In the genomic region with DNA sequence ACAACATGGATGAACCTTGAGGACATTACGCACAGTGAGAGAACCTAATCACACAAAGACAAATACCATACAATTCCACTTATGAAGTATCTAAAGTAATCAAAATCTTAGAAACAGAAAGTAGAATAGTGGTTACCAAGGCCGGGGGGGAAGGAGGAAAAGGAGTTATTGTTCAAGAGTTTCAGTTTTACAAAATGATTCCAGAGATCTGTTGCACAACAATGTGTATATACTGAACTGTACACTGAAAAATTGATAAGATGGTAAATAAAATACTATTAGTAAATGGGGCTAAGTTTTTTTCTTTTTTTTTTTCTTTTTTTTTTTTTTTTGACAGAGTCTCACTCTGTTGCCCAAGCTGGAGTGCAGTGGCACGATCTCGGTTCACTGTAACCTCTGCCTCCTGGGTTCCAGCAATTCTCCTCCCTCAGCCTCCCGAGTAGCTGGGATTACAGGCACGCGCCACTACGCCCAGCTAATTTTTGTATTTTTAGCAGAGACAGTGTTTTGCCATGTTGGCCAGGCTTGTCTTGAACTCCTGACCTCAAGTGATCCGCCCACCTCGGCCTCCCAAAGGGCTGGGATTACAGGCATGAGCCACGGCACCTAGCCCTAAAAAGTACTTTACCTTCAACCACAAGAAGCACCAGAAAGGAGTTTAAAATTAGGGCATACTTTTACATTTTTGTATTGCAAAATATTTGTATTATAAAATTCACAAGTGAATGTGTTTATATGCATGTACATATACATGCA, we compare ENCODE assay signal across 8 cellular contexts. TPM values are rescaled to one million over a fixed set of nuclear protein-coding genes. Genes with fewer than 3 reads are reported as not detected.
DNase-seq lines count a peak whose midpoint lies in the region; ATAC-seq and TF ChIP-seq lines count a peak whose summit lies in the region.
"Not testable (repeated sequence)": the region's sequence is repeated elsewhere in the genome, so short reads cannot be mapped to it uniquely, and the experiment has no call there.

No MANE protein-coding gene starts in this region.

- H3K27ac Mint-ChIP-seq in T-helper 17 cell: peak overlapping the region; percentile 67
- H3K27ac Mint-ChIP-seq in activated T-helper 2 cell treated with anti-CD3 and anti-CD28 coated beads, Interferon-gamma antibody, Interleukin-2, Interleukin-4, amounts not matched to agents 10 μg/mL and 5 μg/mL and 100 μg/mL, durations not matched to agents 14 hours and 24 hours and 36 hours: peak overlapping the region; percentile 63
- H3K27ac Mint-ChIP-seq in dendritic cell treated with granulocyte-macrophage colony-stimulating factor and Interleukin-4, amounts not matched to agents 40 ng/mL and 50 ng/mL, for 4 days: peak overlapping the region; percentile 92
- peak overlapping the region; percentile 33 for H3K27ac Mint-ChIP-seq in stimulated activated naive B cell treated with anti-CD40 and anti-IgM and Interleukin-4, amounts not matched to agents 10 μg/mL and 1 μg/mL and 100 μg/mL, for 72 hours

- intact Hi-C loops in activated T-helper 2 cell treated with anti-CD3 and anti-CD28 coated beads, Interferon-gamma antibody, Interleukin-2, Interleukin-4, amounts not matched to agents 10 μg/mL and 5 μg/mL and 100 μg/mL, durations not matched to agents 14 hours and 24 hours and 36 hours (cut with micrococcal nuclease): not testable (repeated sequence)
- intact Hi-C loops in dendritic cell treated with granulocyte-macrophage colony-stimulating factor and Interleukin-4, amounts not matched to agents 40 ng/mL and 50 ng/mL, for 4 days (cut with micrococcal nuclease): loop anchor here (5.0 kb wide), 1 partner anchor 33 kb away; a partner anchor contains a TSS

- H3K4me1 ChIP-seq in BLaER1: peaks cover 24% of the 10 kb centered on the region

- DNase-seq in GM20000 (ENCODE audit: low spot score) (peak; percentile 25), NB4 (ENCODE audit: low read depth) (peak; percentile 63), medulla oblongata (ENCODE audit: extremely low spot score) (peak; percentile 12)
- not testable (repeated sequence) for DNase-seq in T-helper 17 cell; activated T-helper 2 cell treated with anti-CD3 and anti-CD28 coated beads, Interferon-gamma antibody, Interleukin-2, Interleukin-4, amounts not matched to agents 10 μg/mL and 5 μg/mL and 100 μg/mL, durations not matched to agents 14 hours and 24 hours and 36 hours (ENCODE audit: low spot score); stimulated activated naive B cell treated with anti-CD40 and anti-IgM and Interleukin-4, amounts not matched to agents 10 μg/mL and 1 μg/mL and 100 μg/mL, for 72 hours

- not testable (repeated sequence) for TF ChIP-seq CTCF in GM20000 (IDR thresholded peaks at IDR 0.05; ENCODE audit: extremely low read depth, missing control alignments); NB4 (IDR thresholded peaks at IDR 0.05; ENCODE audit: low read depth, low read length)

- H3K4me3 Mint-ChIP-seq in T-helper 17 cell: peak overlapping the region; percentile 82
- not testable (repeated sequence) for H3K4me3 Mint-ChIP-seq in activated T-helper 2 cell treated with anti-CD3 and anti-CD28 coated beads, Interferon-gamma antibody, Interleukin-2, Interleukin-4, amounts not matched to agents 10 μg/mL and 5 μg/mL and 100 μg/mL, durations not matched to agents 14 hours and 24 hours and 36 hours (ENCODE audit: low read depth); stimulated activated naive B cell treated with anti-CD40 and anti-IgM and Interleukin-4, amounts not matched to agents 10 μg/mL and 1 μg/mL and 100 μg/mL, for 72 hours
- H3K4me3 Mint-ChIP-seq in dendritic cell treated with granulocyte-macrophage colony-stimulating factor and Interleukin-4, amounts not matched to agents 40 ng/mL and 50 ng/mL, for 4 days: peak overlapping the region; percentile 52

- not testable (repeated sequence) for H3K36me3 Mint-ChIP-seq in T-helper 17 cell (ENCODE audit: low read depth); activated T-helper 2 cell treated with anti-CD3 and anti-CD28 coated beads, Interferon-gamma antibody, Interleukin-2, Interleukin-4, amounts not matched to agents 10 μg/mL and 5 μg/mL and 100 μg/mL, durations not matched to agents 14 hours and 24 hours and 36 hours (ENCODE audit: low read depth); stimulated activated naive B cell treated with anti-CD40 and anti-IgM and Interleukin-4, amounts not matched to agents 10 μg/mL and 1 μg/mL and 100 μg/mL, for 72 hours
- peaks cover 16% of the 10 kb centered on the region for H3K36me3 Mint-ChIP-seq in dendritic cell treated with granulocyte-macrophage colony-stimulating factor and Interleukin-4, amounts not matched to agents 40 ng/mL and 50 ng/mL, for 4 days (ENCODE audit: low read depth)

- not testable (repeated sequence) for H4K20me1 ChIP-seq in BLaER1

- ATAC-seq in T-helper 17 cell; stimulated activated naive B cell treated with anti-CD40 and anti-IgM and Interleukin-4, amounts not matched to agents 10 μg/mL and 1 μg/mL and 100 μg/mL, for 72 hours (replicated peaks): not testable (repeated sequence)

- not testable (repeated sequence) for H3K9me3 Mint-ChIP-seq in activated T-helper 2 cell treated with anti-CD3 and anti-CD28 coated beads, Interferon-gamma antibody, Interleukin-2, Interleukin-4, amounts not matched to agents 10 μg/mL and 5 μg/mL and 100 μg/mL, durations not matched to agents 14 hours and 24 hours and 36 hours; dendritic cell treated with granulocyte-macrophage colony-stimulating factor and Interleukin-4, amounts not matched to agents 40 ng/mL and 50 ng/mL, for 4 days; stimulated activated naive B cell treated with anti-CD40 and anti-IgM and Interleukin-4, amounts not matched to agents 10 μg/mL and 1 μg/mL and 100 μg/mL, for 72 hours

- not testable (repeated sequence) for H3K4me3 ChIP-seq in BLaER1; NB4 (ENCODE audit: low read depth, low read length)

- H3K27me3 Mint-ChIP-seq in T-helper 17 cell; activated T-helper 2 cell treated with anti-CD3 and anti-CD28 coated beads, Interferon-gamma antibody, Interleukin-2, Interleukin-4, amounts not matched to agents 10 μg/mL and 5 μg/mL and 100 μg/mL, durations not matched to agents 14 hours and 24 hours and 36 hours (ENCODE audit: low read depth); dendritic cell treated with granulocyte-macrophage colony-stimulating factor and Interleukin-4, amounts not matched to agents 40 ng/mL and 50 ng/mL, for 4 days; stimulated activated naive B cell treated with anti-CD40 and anti-IgM and Interleukin-4, amounts not matched to agents 10 μg/mL and 1 μg/mL and 100 μg/mL, for 72 hours: not testable (repeated sequence)

- not testable (repeated sequence) for H3K27ac ChIP-seq in BLaER1

- H3K9me3 ChIP-seq in BLaER1; T-helper 17 cell (ENCODE audit: control insufficient read depth, low read length, poor library complexity, severe bottlenecking): not testable (repeated sequence)

- not testable (repeated sequence) for H3K27me3 ChIP-seq in BLaER1

- H3K4me1 Mint-ChIP-seq in T-helper 17 cell; activated T-helper 2 cell treated with anti-CD3 and anti-CD28 coated beads, Interferon-gamma antibody, Interleukin-2, Interleukin-4, amounts not matched to agents 10 μg/mL and 5 μg/mL and 100 μg/mL, durations not matched to agents 14 hours and 24 hours and 36 hours (ENCODE audit: low read depth): not testable (repeated sequence)
- H3K4me1 Mint-ChIP-seq in dendritic cell treated with granulocyte-macrophage colony-stimulating factor and Interleukin-4, amounts not matched to agents 40 ng/mL and 50 ng/mL, for 4 days (ENCODE audit: low read depth): peaks cover 59% of the 10 kb centered on the region
- H3K4me1 Mint-ChIP-seq in stimulated activated naive B cell treated with anti-CD40 and anti-IgM and Interleukin-4, amounts not matched to agents 10 μg/mL and 1 μg/mL and 100 μg/mL, for 72 hours: peaks cover 9 to 20% of the 10 kb centered on the region in 2 donors

- peak overlapping the region; percentile 26; the same call in 1 of the 2 replicates for H3K4me2 ChIP-seq in BLaER1

- TF ChIP-seq POLR2A in NB4 (IDR thresholded peaks at IDR 0.05; ENCODE audit: extremely low read depth, insufficient read length): not testable (repeated sequence)

- H3K36me3 ChIP-seq in BLaER1: not testable (repeated sequence)

- not testable (repeated sequence) for H3K9ac ChIP-seq in BLaER1

RNA-seq across cellular contexts. Expression of a gene that starts 4.3 kb away (rescaled TPM):
- total RNA-seq in T-helper 17 cell: 100 to 1,000 TPM; 204 to 229 TPM
- total RNA-seq in activated T-helper 2 cell treated with anti-CD3 and anti-CD28 coated beads, Interferon-gamma antibody, Interleukin-2, Interleukin-4, amounts not matched to agents 10 μg/mL and 5 μg/mL and 100 μg/mL, durations not matched to agents 14 hours and 24 hours and 36 hours: 367 and 370 TPM in 2 replicates

RNA-seq across cellular contexts. Expression of a gene that starts 32.1 kb away (rescaled TPM):
- 10 to 100 TPM; 14.2 to 18.1 TPM for total RNA-seq in T-helper 17 cell
- 10.1 and 10.8 TPM in 2 replicates for total RNA-seq in activated T-helper 2 cell treated with anti-CD3 and anti-CD28 coated beads, Interferon-gamma antibody, Interleukin-2, Interleukin-4, amounts not matched to agents 10 μg/mL and 5 μg/mL and 100 μg/mL, durations not matched to agents 14 hours and 24 hours and 36 hours

RNA-seq across cellular contexts. Expression of a gene that starts 52.9 kb away (rescaled TPM):
- total RNA-seq in T-helper 17 cell: 10 to 100 TPM; 33.8 to 44.2 TPM
- total RNA-seq in activated T-helper 2 cell treated with anti-CD3 and anti-CD28 coated beads, Interferon-gamma antibody, Interleukin-2, Interleukin-4, amounts not matched to agents 10 μg/mL and 5 μg/mL and 100 μg/mL, durations not matched to agents 14 hours and 24 hours and 36 hours: 133 and 135 TPM in 2 replicates

Comparison
In these comparisons a context has a peak if more than half of its experiments do, and no peak if none do; other contexts are left out.
1. H3K27ac Mint-ChIP-seq: peak in every context shown above with its lines; median percentile 92 in dendritic cell treated with granulocyte-macrophage colony-stimulating factor and Interleukin-4, amounts not matched to agents 40 ng/mL and 50 ng/mL, for 4 days; 67 in T-helper 17 cell; 63 in activated T-helper 2 cell treated with anti-CD3 and anti-CD28 coated beads, Interferon-gamma antibody, Interleukin-2, Interleukin-4, amounts not matched to agents 10 μg/mL and 5 μg/mL and 100 μg/mL, durations not matched to agents 14 hours and 24 hours and 36 hours; 33 in stimulated activated naive B cell treated with anti-CD40 and anti-IgM and Interleukin-4, amounts not matched to agents 10 μg/mL and 1 μg/mL and 100 μg/mL, for 72 hours.